18 cellular contexts compared by ENCODE assay signal in genomic region chr1:27338751-27339150, GRCh38. TPM values are rescaled to one million over a fixed set of nuclear protein-coding genes. Genes with fewer than 3 reads are reported as not detected.
DNase-seq lines count a peak whose midpoint lies in the region; ATAC-seq lines count a peak whose summit lies in the region.
"Had no signal": no experiment of that assay in that cellular context is flagged by ENCODE, and none has a peak within 500 bp of the region (broad histone marks: within the 10 kb centered on the region; RNA-seq: fewer than 3 reads in every experiment).

No MANE protein-coding gene starts in this region.

- no peak overlapping the region for H2BK120ac ChIP-seq in neuronal stem cell (ENCODE audit: low read depth, low read length)

- no peak for DNase-seq in activated CD4-positive, alpha-beta T cell treated with anti-CD3 and anti-CD28 coated beads, Interleukin-2, amount 10 ng/mL, durations not matched to agents 7 days and 5 days
- no peak for DNase-seq in activated CD4-positive, alpha-beta T cell treated with anti-CD3 and anti-CD28 coated beads, Interleukin-2, amount 50 U/mL, for 48 hours
- DNase-seq in NT2/D1 (ENCODE audit: low read depth, low spot score) (no peak), neuronal stem cell (ENCODE audit: low spot score) (no peak), NCI-H774 (lab: John Stamatoyannopoulos, UW) (no peak), DMS 273 treated with DMSO at 0.1 percent for 48 hours (lab: John Stamatoyannopoulos, UW) (no peak)
- no peak for DNase-seq in central memory CD8-positive, alpha-beta T cell (ENCODE audit: low spot score in 2 of 2)
- DNase-seq: activated effector memory CD4-positive, alpha-beta T cell treated with anti-CD3 and anti-CD28 coated beads, Interleukin-2, amount 50 U/mL, for 16 hours; dermis blood vessel endothelial cell; GM23248; left ventricle myocardium inferior; MG63; NCI-H1694 treated with DMSO at 0.1 percent for 48 hours had no signal

- no peak for ATAC-seq in central memory CD8-positive, alpha-beta T cell (replicated peaks; ENCODE audit: extremely low read depth, poor library complexity, severe bottlenecking)
- ATAC-seq in GM21528 (IDR thresholded peaks at IDR 0.05; ENCODE audit: low FRiP score, unreplicated experiment), result no peak

- no peak overlapping the region for H4K8ac ChIP-seq in neuronal stem cell (ENCODE audit: low read depth, low read length)

- no peaks in the 10 kb centered on the region for H3K9me3 Mint-ChIP-seq in activated CD4-positive, alpha-beta T cell treated with anti-CD3 and anti-CD28 coated beads, Interleukin-2, amount 10 ng/mL, durations not matched to agents 7 days and 5 days
- no peaks in the 10 kb centered on the region for H3K9me3 Mint-ChIP-seq in central memory CD8-positive, alpha-beta T cell

- no peak overlapping the region for H3K4me2 ChIP-seq in neuronal stem cell (ENCODE audit: insufficient read depth, low read length, poor library complexity, severe bottlenecking)

- H3K27me3 Mint-ChIP-seq in activated CD4-positive, alpha-beta T cell treated with anti-CD3 and anti-CD28 coated beads, Interleukin-2, amount 10 ng/mL, durations not matched to agents 7 days and 5 days, result no peaks in the 10 kb centered on the region
- no peaks in the 10 kb centered on the region for H3K27me3 Mint-ChIP-seq in central memory CD8-positive, alpha-beta T cell

- no peak overlapping the region for H4K91ac ChIP-seq in neuronal stem cell (ENCODE audit: low read depth, low read length, poor library complexity)

- H2AFZ ChIP-seq in neuronal stem cell (ENCODE audit: low read length), result peak overlapping the region; percentile 3
- H2AFZ ChIP-seq: GM23248 had no signal

- H3K79me1 ChIP-seq in neuronal stem cell (ENCODE audit: low read depth, low read length), result no peaks in the 10 kb centered on the region

- H2AK5ac ChIP-seq in neuronal stem cell (ENCODE audit: low read depth, low read length), result no peak overlapping the region

- no peaks in the 10 kb centered on the region for H3K9me3 ChIP-seq in NT2/D1 (ENCODE audit: insufficient read depth, low read length)
- H3K9me3 ChIP-seq in neuronal stem cell (replicated peaks in 1 of 2; ENCODE audit: control insufficient read depth in 2 of 2, insufficient read depth in 1 of 2, low read depth in 1 of 2, low read length in 2 of 2), result no peaks in the 10 kb centered on the region
- H3K9me3 ChIP-seq: left ventricle myocardium inferior, MG63, SJSA1 had no signal

- H3K4me3 Mint-ChIP-seq in activated CD4-positive, alpha-beta T cell treated with anti-CD3 and anti-CD28 coated beads, Interleukin-2, amount 10 ng/mL, durations not matched to agents 7 days and 5 days, result no peak overlapping the region
- no peak overlapping the region for H3K4me3 Mint-ChIP-seq in central memory CD8-positive, alpha-beta T cell

- no peak overlapping the region for H2BK15ac ChIP-seq in neuronal stem cell (ENCODE audit: low read length)

- H3K9ac ChIP-seq in NT2/D1 (ENCODE audit: insufficient read length, low read depth), result peak overlapping the region; percentile 51
- H3K9ac ChIP-seq in neuronal stem cell (ENCODE audit: low read depth, low read length, poor library complexity), result no peak overlapping the region
- H3K9ac ChIP-seq: GM23248 had no signal

- peaks cover 35% of the 10 kb centered on the region for H3K36me3 ChIP-seq in NT2/D1 (ENCODE audit: insufficient read depth, insufficient read length, low read length)
- H3K36me3 ChIP-seq in neuronal stem cell (replicated peaks in 1 of 2; ENCODE audit: control insufficient read depth in 2 of 2, insufficient read depth in 2 of 2, low read length in 2 of 2), result peaks cover 14 to 33% of the 10 kb centered on the region in 2 donors

- CTCF ChIA-PET in activated CD4-positive, alpha-beta T cell treated with anti-CD3 and anti-CD28 coated beads, Interleukin-2, amount 10 ng/mL, durations not matched to agents 7 days and 5 days (lab: Charles Lee), result interaction anchor here (1.2 to 9.0 kb wide), 3 partner anchors 14 to 18 kb away, joined by 3 to 68 read pairs (median 3); no protein-coding TSS in a partner anchor

- no peak overlapping the region for H3K4me3 ChIP-seq in NT2/D1 (ENCODE audit: insufficient read length, low read depth)
- H3K4me3 ChIP-seq in neuronal stem cell (ENCODE audit: low read length in 2 of 2), result no peak overlapping the region
- H3K4me3 ChIP-seq: GM23248, left ventricle myocardium inferior, MG63, SJSA1 had no signal

- H2BK12ac ChIP-seq in neuronal stem cell (ENCODE audit: low read length), result no peak overlapping the region

- no peak overlapping the region for H3K18ac ChIP-seq in neuronal stem cell (ENCODE audit: low read length)

- H2BK5ac ChIP-seq in neuronal stem cell (ENCODE audit: low read length), result peak overlapping the region; percentile 79

- POLR2A ChIA-PET in activated CD4-positive, alpha-beta T cell treated with anti-CD3 and anti-CD28 coated beads, Interleukin-2, amount 10 ng/mL, durations not matched to agents 7 days and 5 days (lab: Charles Lee), result no interaction called here

- H3K23ac ChIP-seq in neuronal stem cell (ENCODE audit: low read depth, low read length, poor library complexity), result peak overlapping the region; percentile 44

- no peak overlapping the region for H3K14ac ChIP-seq in neuronal stem cell (ENCODE audit: low read length)

- H3K27ac ChIP-seq in neuronal stem cell (replicated peaks; ENCODE audit: low read length), result peak overlapping the region; percentile 55
- H3K27ac ChIP-seq: GM23248, left ventricle myocardium inferior, SJSA1 had no signal

- H3K27ac Mint-ChIP-seq in activated CD4-positive, alpha-beta T cell treated with anti-CD3 and anti-CD28 coated beads, Interleukin-2, amount 10 ng/mL, durations not matched to agents 7 days and 5 days, result peak overlapping the region; percentile 73
- H3K27ac Mint-ChIP-seq in central memory CD8-positive, alpha-beta T cell (ENCODE audit: low read depth), result peak overlapping the region; percentile 87

- H3K36me3 Mint-ChIP-seq in activated CD4-positive, alpha-beta T cell treated with anti-CD3 and anti-CD28 coated beads, Interleukin-2, amount 10 ng/mL, durations not matched to agents 7 days and 5 days (ENCODE audit: low read depth), result peaks cover 25% of the 10 kb centered on the region
- H3K36me3 Mint-ChIP-seq in central memory CD8-positive, alpha-beta T cell (ENCODE audit: insufficient read depth), result peaks cover 20% of the 10 kb centered on the region

- H3K4me1 Mint-ChIP-seq in activated CD4-positive, alpha-beta T cell treated with anti-CD3 and anti-CD28 coated beads, Interleukin-2, amount 10 ng/mL, durations not matched to agents 7 days and 5 days, result peaks cover 29% of the 10 kb centered on the region
- H3K4me1 Mint-ChIP-seq in central memory CD8-positive, alpha-beta T cell, result peaks cover 39% of the 10 kb centered on the region

- no peaks in the 10 kb centered on the region for H3K27me3 ChIP-seq in NT2/D1 (ENCODE audit: insufficient read depth, insufficient read length)
- no peaks in the 10 kb centered on the region for H3K27me3 ChIP-seq in neuronal stem cell (ENCODE audit: control insufficient read depth in 3 of 3, insufficient read depth in 3 of 3, low read depth in 1 of 3, low read length in 3 of 3)
- H3K27me3 ChIP-seq: MG63, SJSA1 had no signal

- no CpG with 5 or more reads among the region's 6 CpGs for WGBS in neuronal stem cell (ENCODE audit: extremely low coverage in 2 of 2, insufficient read length in 2 of 2, insufficient replicate concordance in 1 of 2), 2 donors

- H3K4me1 ChIP-seq in NT2/D1 (ENCODE audit: insufficient read depth, insufficient read length) (peaks cover 31% of the 10 kb centered on the region), neuronal stem cell (ENCODE audit: control insufficient read depth in 2 of 2, insufficient read depth in 1 of 2, low read depth in 1 of 2, low read length in 2 of 2) (peaks cover 37 to 40% of the 10 kb centered on the region in 2 donors)

- H3K4ac ChIP-seq in neuronal stem cell (ENCODE audit: low read length), result no peak overlapping the region

RNA-seq across cellular contexts. Expression of gene SYTL1, which starts 3.1 kb away (rescaled TPM):
- 100 to 1,000 TPM in 1 of 2 experiments, 10 to 100 TPM in 1; 83.5 to 106 TPM for total RNA-seq in activated CD4-positive, alpha-beta T cell treated with anti-CD3 and anti-CD28 coated beads, Interleukin-2, amount 10 ng/mL, durations not matched to agents 7 days and 5 days
- polyA plus RNA-seq in neuronal stem cell (2013, experiment 1 of 2), result 8.5 TPM
- polyA plus RNA-seq in neuronal stem cell (2013, experiment 2 of 2), result 8.0 TPM
- total RNA-seq: dermis blood vessel endothelial cell, GM23248, myocyte had no signal
- polyA plus RNA-seq: GM23248 had no signal

RNA-seq across cellular contexts. Expression of gene TMEM222, which starts 16.8 kb away (rescaled TPM):
- 10 to 100 TPM; 38.4 to 40.2 TPM for total RNA-seq in activated CD4-positive, alpha-beta T cell treated with anti-CD3 and anti-CD28 coated beads, Interleukin-2, amount 10 ng/mL, durations not matched to agents 7 days and 5 days
- 23.9 TPM for polyA plus RNA-seq in neuronal stem cell (2013, experiment 1 of 2)
- 22.3 TPM for polyA plus RNA-seq in neuronal stem cell (2013, experiment 2 of 2)

RNA-seq across cellular contexts. Expression of gene MAP3K6, which starts 28.0 kb away (rescaled TPM):
- total RNA-seq in activated CD4-positive, alpha-beta T cell treated with anti-CD3 and anti-CD28 coated beads, Interleukin-2, amount 10 ng/mL, durations not matched to agents 7 days and 5 days, result 1 to 10 TPM; 6.4 to 7.6 TPM
- 8.4 TPM for polyA plus RNA-seq in neuronal stem cell (2013, experiment 1 of 2)
- 8.3 TPM for polyA plus RNA-seq in neuronal stem cell (2013, experiment 2 of 2)

RNA-seq across cellular contexts. Expression of gene FCN3, which starts 35.9 kb away (rescaled TPM):
- not detected for total RNA-seq in activated CD4-positive, alpha-beta T cell treated with anti-CD3 and anti-CD28 coated beads, Interleukin-2, amount 10 ng/mL, durations not matched to agents 7 days and 5 days
- polyA plus RNA-seq in neuronal stem cell (2013, experiment 1 of 2), result not detected
- not detected for polyA plus RNA-seq in neuronal stem cell (2013, experiment 2 of 2)
- total RNA-seq: dermis blood vessel endothelial cell, G401, glomerular endothelial cell, GM23248, myocyte, SJSA1 had no signal
- polyA plus RNA-seq: GM23248 had no signal

RNA-seq across cellular contexts. Expression of gene CD164L2, which starts 44.4 kb away (rescaled TPM):
- total RNA-seq in activated CD4-positive, alpha-beta T cell treated with anti-CD3 and anti-CD28 coated beads, Interleukin-2, amount 10 ng/mL, durations not matched to agents 7 days and 5 days, result not detected
- polyA plus RNA-seq in neuronal stem cell (2013, experiment 1 of 2), result 0.07 TPM
- 0.10 TPM for polyA plus RNA-seq in neuronal stem cell (2013, experiment 2 of 2)
- total RNA-seq: dermis blood vessel endothelial cell, G401, glomerular endothelial cell, GM23248, left ventricle myocardium inferior, myocyte, SJSA1 had no signal
- polyA plus RNA-seq: GM23248 had no signal
